In the genomic region with DNA sequence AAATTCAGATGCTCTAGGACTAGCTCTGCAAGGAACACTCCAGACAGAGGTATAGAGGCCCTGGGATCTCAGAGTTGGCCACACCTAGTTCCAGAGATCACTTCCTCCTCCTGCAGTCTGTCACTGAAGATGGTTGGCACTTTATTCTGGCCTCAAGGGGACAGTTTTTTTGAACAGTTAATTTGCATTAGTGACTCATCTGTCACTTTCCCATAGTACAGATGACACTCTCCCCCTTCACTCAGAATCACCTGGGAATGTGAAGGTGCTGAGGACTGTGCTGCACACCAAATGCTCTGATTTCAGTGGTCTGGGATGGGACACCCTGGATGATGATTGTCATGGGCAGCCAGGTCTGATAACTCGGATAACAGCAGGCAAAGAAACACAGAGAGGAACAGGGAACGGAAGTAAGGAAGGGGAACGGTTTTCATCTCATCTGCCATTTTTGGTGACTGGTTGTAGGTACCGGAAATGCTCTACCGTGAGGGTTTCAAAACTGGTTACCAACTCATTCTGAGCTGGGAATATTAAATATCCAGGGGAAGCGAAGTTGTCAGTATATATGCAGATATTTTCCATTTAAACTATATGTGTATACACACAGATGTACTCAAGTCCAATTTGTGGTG, we compare ENCODE assay signal across 1 cellular context.
TF ChIP-seq lines count a peak whose summit lies in the region.

No MANE protein-coding gene starts in this region.

TF ChIP-seq in GM12878, 131 proteins besides CTCF, POLR2A, EP300 and RAD21 (continued from another document):
- TF ChIP-seq, protein P1, sequence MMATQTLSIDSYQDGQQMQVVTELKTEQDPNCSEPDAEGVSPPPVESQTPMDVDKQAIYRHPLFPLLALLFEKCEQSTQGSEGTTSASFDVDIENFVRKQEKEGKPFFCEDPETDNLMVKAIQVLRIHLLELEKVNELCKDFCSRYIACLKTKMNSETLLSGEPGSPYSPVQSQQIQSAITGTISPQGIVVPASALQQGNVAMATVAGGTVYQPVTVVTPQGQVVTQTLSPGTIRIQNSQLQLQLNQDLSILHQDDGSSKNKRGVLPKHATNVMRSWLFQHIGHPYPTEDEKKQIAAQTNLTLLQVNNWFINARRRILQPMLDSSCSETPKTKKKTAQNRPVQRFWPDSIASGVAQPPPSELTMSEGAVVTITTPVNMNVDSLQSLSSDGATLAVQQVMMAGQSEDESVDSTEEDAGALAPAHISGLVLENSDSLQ (IDR thresholded peaks at IDR 0.05) = peak; percentile 88
- no peak for TF ChIP-seq SIN3A (IDR thresholded peaks at IDR 0.05; ENCODE audit: low read depth, low read length)
- TF ChIP-seq PAX5 (IDR thresholded peaks at IDR 0.05; ENCODE audit: borderline replicate concordance, low read depth, low read length) = no peak
- no peak for TF ChIP-seq YBX1 (IDR thresholded peaks at IDR 0.05)
- peak; percentile 70; the same call in 1 of the 2 replicates for TF ChIP-seq DPF2 (IDR thresholded peaks at IDR 0.05)
- no peak for TF ChIP-seq BCL11A (IDR thresholded peaks at IDR 0.05; ENCODE audit: low read depth, low read length)
- TF ChIP-seq MTA2 (IDR thresholded peaks at IDR 0.05; ENCODE audit: low read depth) = 0 out of 2 replicates have a peak, but pooled peaks have one; percentile 36
- TF ChIP-seq NRF1 (conservative IDR thresholded peaks at IDR 0.05; ENCODE audit: low read depth, low read length) = no peak
- TF ChIP-seq IKZF2 (IDR thresholded peaks at IDR 0.05) = peak; percentile 86 to 88
- no peak for TF ChIP-seq BRCA1 (IDR thresholded peaks at IDR 0.05; ENCODE audit: low read depth, low read length)
- TF ChIP-seq, protein P2, sequence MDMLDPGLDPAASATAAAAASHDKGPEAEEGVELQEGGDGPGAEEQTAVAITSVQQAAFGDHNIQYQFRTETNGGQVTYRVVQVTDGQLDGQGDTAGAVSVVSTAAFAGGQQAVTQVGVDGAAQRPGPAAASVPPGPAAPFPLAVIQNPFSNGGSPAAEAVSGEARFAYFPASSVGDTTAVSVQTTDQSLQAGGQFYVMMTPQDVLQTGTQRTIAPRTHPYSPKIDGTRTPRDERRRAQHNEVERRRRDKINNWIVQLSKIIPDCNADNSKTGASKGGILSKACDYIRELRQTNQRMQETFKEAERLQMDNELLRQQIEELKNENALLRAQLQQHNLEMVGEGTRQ (IDR thresholded peaks at IDR 0.05; ENCODE audit: borderline replicate concordance, low read depth, low read length) = no peak
- TF ChIP-seq CBX5 (IDR thresholded peaks at IDR 0.05; ENCODE audit: low read depth) = 0 out of 2 replicates have a peak, but pooled peaks have one; percentile 29
- TF ChIP-seq POLR2AphosphoS2 (IDR thresholded peaks at IDR 0.05; ENCODE audit: low read depth, low read length) = no peak
- TF ChIP-seq, protein P3, sequence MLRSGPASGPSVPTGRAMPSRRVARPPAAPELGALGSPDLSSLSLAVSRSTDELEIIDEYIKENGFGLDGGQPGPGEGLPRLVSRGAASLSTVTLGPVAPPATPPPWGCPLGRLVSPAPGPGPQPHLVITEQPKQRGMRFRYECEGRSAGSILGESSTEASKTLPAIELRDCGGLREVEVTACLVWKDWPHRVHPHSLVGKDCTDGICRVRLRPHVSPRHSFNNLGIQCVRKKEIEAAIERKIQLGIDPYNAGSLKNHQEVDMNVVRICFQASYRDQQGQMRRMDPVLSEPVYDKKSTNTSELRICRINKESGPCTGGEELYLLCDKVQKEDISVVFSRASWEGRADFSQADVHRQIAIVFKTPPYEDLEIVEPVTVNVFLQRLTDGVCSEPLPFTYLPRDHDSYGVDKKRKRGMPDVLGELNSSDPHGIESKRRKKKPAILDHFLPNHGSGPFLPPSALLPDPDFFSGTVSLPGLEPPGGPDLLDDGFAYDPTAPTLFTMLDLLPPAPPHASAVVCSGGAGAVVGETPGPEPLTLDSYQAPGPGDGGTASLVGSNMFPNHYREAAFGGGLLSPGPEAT (IDR thresholded peaks at IDR 0.05; ENCODE audit: low read depth) = peak; percentile 55
- peak; percentile 84 for TF ChIP-seq ZNF384 (IDR thresholded peaks at IDR 0.05; ENCODE audit: borderline replicate concordance, low read depth, low read length)
- TF ChIP-seq CBX3 (IDR thresholded peaks at IDR 0.05; ENCODE audit: borderline replicate concordance, low read depth) = no peak
- no peak for TF ChIP-seq TCF7 (IDR thresholded peaks at IDR 0.05; ENCODE audit: borderline replicate concordance)
- no peak for TF ChIP-seq FOXM1 (IDR thresholded peaks at IDR 0.05; ENCODE audit: low read depth, low read length)
- peak; percentile 74 for TF ChIP-seq ATF7 (IDR thresholded peaks at IDR 0.05; ENCODE audit: low read depth)
- TF ChIP-seq, protein P4, sequence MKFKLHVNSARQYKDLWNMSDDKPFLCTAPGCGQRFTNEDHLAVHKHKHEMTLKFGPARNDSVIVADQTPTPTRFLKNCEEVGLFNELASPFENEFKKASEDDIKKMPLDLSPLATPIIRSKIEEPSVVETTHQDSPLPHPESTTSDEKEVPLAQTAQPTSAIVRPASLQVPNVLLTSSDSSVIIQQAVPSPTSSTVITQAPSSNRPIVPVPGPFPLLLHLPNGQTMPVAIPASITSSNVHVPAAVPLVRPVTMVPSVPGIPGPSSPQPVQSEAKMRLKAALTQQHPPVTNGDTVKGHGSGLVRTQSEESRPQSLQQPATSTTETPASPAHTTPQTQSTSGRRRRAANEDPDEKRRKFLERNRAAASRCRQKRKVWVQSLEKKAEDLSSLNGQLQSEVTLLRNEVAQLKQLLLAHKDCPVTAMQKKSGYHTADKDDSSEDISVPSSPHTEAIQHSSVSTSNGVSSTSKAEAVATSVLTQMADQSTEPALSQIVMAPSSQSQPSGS (IDR thresholded peaks at IDR 0.05; ENCODE audit: low read length) = 0 out of 2 replicates have a peak, but pooled peaks have one; percentile 37
- 0 out of 2 replicates have a peak, but pooled peaks have one; percentile 36 for TF ChIP-seq YY1 (IDR thresholded peaks at IDR 0.05; ENCODE audit: low read depth, low read length)
- TF ChIP-seq TCF12 (IDR thresholded peaks at IDR 0.05; ENCODE audit: low read depth, low read length) = no peak
- TF ChIP-seq JUND (IDR thresholded peaks at IDR 0.05; ENCODE audit: low read depth, low read length) = peak; percentile 33; the same call in 1 of the 2 replicates
- peak; percentile 76 for TF ChIP-seq MEF2B (IDR thresholded peaks at IDR 0.05; ENCODE audit: partially characterized antibody, poor library complexity, severe bottlenecking)
- TF ChIP-seq SMAD1 (IDR thresholded peaks at IDR 0.05; ENCODE audit: low read depth, partially characterized antibody) = no peak
- no peak for TF ChIP-seq MYB (IDR thresholded peaks at IDR 0.05; ENCODE audit: borderline replicate concordance, low read depth, low read length)
- no peak for TF ChIP-seq MXI1 (IDR thresholded peaks at IDR 0.05; ENCODE audit: low read depth, low read length)
- TF ChIP-seq, protein P5, sequence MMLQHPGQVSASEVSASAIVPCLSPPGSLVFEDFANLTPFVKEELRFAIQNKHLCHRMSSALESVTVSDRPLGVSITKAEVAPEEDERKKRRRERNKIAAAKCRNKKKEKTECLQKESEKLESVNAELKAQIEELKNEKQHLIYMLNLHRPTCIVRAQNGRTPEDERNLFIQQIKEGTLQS (IDR thresholded peaks at IDR 0.05; ENCODE audit: borderline replicate concordance, extremely low read depth, low read depth, low read length) = no peak
- TF ChIP-seq IKZF1 (conservative IDR thresholded peaks at IDR 0.05) = peak; percentile 84
